ENCODE assay signal across 1 cellular context in the genomic region with DNA sequence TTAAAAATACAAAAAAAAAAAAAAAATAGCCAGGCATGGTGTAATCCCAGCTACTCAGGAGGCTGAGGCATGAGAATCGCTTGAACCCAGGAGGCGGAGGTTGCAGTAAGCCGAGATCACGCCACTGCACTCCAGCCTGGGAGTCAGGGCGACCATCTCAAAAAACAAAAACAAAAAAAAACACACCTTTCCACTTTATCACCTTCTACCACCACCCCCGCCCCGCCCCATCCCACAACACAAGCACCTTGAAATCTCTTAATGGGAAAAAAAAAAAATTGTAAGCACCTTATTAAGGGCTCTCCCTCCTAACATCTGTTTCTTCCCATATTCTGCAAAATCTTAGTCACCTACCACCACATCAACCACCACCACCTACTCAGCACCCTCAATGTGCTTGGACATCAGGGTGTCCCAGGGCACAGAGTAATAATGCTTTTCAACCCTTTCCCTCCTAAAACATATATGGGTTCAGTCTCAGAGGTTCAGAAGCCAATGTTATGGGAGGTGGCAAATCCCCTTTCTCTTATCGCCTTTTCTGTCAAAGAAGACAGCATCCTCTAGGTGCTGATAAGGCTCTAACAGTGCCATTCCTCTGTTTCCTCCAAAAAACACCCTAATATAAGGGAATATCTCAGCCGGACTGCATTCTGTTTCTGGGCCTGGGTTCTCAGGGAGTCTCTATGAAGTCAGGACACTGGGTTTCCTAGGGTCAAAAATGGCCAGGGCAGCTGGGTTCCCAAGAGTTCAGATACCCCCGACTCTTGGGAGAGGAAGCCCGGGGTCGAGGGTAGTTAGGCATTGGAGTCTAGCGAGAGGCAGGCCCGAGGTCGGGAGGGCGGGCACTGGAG.
A peak's percentile ranks its signal among the peaks of the same experiment; 100 is the strongest.
TF ChIP-seq lines count a peak whose summit lies in the region.

No MANE protein-coding gene starts in this region.

TF ChIP-seq in H1, 55 proteins besides CTCF, POLR2A, EP300 and RAD21:
- TF ChIP-seq GTF2F1 (IDR thresholded peaks at IDR 0.05; ENCODE audit: borderline replicate concordance, low read depth, low read length), result no peak
- TF ChIP-seq SAP30 (IDR thresholded peaks at IDR 0.05; ENCODE audit: insufficient read depth, insufficient replicate concordance, low read length), result peak; percentile 63
